In the genomic region with DNA sequence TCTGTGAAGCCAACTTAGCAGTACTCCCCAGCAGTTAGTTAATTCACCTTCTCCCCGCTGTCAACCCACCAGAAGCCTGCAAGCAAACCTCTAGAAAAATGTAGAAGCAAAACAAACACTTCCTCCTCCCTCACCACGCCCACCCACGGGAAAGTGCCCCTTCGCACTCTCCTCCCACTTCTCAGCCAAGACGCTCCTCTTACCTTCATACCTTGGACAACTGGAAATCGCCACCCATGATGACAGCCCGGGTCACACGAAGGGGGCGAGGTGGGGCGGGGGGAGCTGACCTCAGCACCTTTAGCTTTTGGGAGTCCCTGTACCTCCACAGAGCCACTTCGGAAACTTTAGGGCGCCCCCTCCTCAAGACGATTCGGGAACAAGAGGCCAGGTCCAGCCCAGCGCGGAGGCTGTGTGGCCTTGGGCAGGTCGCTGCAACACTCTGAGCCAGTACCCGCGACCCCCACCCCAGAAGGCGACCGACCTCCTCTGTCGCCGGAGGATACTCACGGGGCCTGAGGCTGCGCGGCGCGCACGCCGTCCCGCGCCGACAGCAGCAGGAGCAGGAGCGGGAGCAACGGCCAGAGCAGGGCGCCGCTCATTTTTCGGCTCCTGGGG, we compare ENCODE assay signal across 1 cellular context.
TF ChIP-seq lines count a peak whose summit lies in the region.

No MANE protein-coding gene starts in this region.

TF ChIP-seq in GM23338, 12 proteins besides CTCF, POLR2A, EP300 and RAD21 (continued from another document):
- TF ChIP-seq, protein P1, sequence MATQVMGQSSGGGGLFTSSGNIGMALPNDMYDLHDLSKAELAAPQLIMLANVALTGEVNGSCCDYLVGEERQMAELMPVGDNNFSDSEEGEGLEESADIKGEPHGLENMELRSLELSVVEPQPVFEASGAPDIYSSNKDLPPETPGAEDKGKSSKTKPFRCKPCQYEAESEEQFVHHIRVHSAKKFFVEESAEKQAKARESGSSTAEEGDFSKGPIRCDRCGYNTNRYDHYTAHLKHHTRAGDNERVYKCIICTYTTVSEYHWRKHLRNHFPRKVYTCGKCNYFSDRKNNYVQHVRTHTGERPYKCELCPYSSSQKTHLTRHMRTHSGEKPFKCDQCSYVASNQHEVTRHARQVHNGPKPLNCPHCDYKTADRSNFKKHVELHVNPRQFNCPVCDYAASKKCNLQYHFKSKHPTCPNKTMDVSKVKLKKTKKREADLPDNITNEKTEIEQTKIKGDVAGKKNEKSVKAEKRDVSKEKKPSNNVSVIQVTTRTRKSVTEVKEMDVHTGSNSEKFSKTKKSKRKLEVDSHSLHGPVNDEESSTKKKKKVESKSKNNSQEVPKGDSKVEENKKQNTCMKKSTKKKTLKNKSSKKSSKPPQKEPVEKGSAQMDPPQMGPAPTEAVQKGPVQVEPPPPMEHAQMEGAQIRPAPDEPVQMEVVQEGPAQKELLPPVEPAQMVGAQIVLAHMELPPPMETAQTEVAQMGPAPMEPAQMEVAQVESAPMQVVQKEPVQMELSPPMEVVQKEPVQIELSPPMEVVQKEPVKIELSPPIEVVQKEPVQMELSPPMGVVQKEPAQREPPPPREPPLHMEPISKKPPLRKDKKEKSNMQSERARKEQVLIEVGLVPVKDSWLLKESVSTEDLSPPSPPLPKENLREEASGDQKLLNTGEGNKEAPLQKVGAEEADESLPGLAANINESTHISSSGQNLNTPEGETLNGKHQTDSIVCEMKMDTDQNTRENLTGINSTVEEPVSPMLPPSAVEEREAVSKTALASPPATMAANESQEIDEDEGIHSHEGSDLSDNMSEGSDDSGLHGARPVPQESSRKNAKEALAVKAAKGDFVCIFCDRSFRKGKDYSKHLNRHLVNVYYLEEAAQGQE (IDR thresholded peaks at IDR 0.05; ENCODE audit: unreplicated experiment) = no peak
- TF ChIP-seq POLR2AphosphoS5 (IDR thresholded peaks at IDR 0.05; ENCODE audit: low read depth) = no peak
- TF ChIP-seq ZNF462 (CRISPR knock-in tag; IDR thresholded peaks at IDR 0.05) = no peak
- no peak for TF ChIP-seq ZNF114 (CRISPR knock-in tag; IDR thresholded peaks at IDR 0.05)
TF ChIP-seq in GM23338: peak in this region for 0.
